Comparison of ENCODE assay signal across 10 cellular contexts in the genomic region with DNA sequence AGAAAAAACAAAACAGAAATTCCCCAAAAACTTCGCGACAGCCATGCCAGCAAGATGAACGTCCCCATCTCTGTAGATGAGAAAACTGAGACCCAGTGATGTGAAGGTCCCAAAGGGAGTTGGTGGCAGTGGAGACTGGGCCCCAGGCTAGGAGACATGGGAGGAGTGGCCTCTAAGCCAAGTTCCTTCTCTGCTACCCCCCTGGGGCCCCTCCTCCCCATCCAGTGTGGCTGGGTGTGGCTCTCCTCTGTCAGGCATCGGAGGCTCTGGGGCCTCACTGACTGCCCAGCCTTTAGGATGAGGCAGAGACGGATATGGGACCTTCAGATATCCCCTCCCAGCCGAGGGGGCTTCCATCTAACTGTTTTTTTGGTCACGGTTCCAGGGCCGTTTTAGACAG. TPM values are rescaled to one million over a fixed set of nuclear protein-coding genes. Genes with fewer than 3 reads are reported as not detected.
DNase-seq lines count a peak whose midpoint lies in the region; TF ChIP-seq lines count a peak whose summit lies in the region.
"Had no signal": no experiment of that assay in that cellular context is flagged by ENCODE, and none has a peak within 500 bp of the region (broad histone marks: within the 10 kb centered on the region; RNA-seq: fewer than 3 reads in every experiment).

No MANE protein-coding gene starts in this region.

- peak overlapping the region; percentile 75 for H3K27ac Mint-ChIP-seq in activated CD4-positive, alpha-beta T cell treated with anti-CD3 and anti-CD28 coated beads, Interleukin-2, amount 10 ng/mL, durations not matched to agents 24 days and 14 days

- peak overlapping the region; percentile 52 for H3K4me3 ChIP-seq in OCI-LY7 (ENCODE audit: low read depth, low read length, poor library complexity, severe bottlenecking)
- H3K4me3 ChIP-seq in stomach = no peak overlapping the region

- peak overlapping the region; percentile 59 for H3K4me3 Mint-ChIP-seq in activated CD4-positive, alpha-beta T cell treated with anti-CD3 and anti-CD28 coated beads, Interleukin-2, amount 10 ng/mL, durations not matched to agents 24 days and 14 days

- H3K27ac ChIP-seq in OCI-LY7 (ENCODE audit: low read depth, low read length, poor library complexity, severe bottlenecking) (peak overlapping the region; percentile 79), stomach (peak overlapping the region in 3 of 5 donors; percentile 5 to 83 (median 76))

- no peak for TF ChIP-seq POLR2A in stomach (IDR thresholded peaks at IDR 0.05)

- H3K27me3 Mint-ChIP-seq in activated CD4-positive, alpha-beta T cell treated with anti-CD3 and anti-CD28 coated beads, Interleukin-2, amount 10 ng/mL, durations not matched to agents 24 days and 14 days = no peaks in the 10 kb centered on the region

- no peaks in the 10 kb centered on the region; the same call in 1 of the 2 replicates for H4K20me1 ChIP-seq in OCI-LY7 (ENCODE audit: insufficient read depth, low read length)

- H3K9me2 ChIP-seq in OCI-LY7 (ENCODE audit: insufficient read depth, low read length) = no peaks in the 10 kb centered on the region

- no peaks in the 10 kb centered on the region for H3K27me3 ChIP-seq in stomach

- CTCF ChIA-PET in OCI-LY7 (lab: Charles Lee; ENCODE audit: unreplicated experiment) = interaction anchor here (0.8 kb wide), 1 partner anchor 35 kb away, joined by 4 read pairs; no protein-coding TSS in a partner anchor

- H3K79me2 ChIP-seq in OCI-LY7 (ENCODE audit: insufficient read depth, low read depth, low read length) = peaks cover 52% of the 10 kb centered on the region

- no peak for DNase-seq in activated CD4-positive, alpha-beta T cell treated with anti-CD3 and anti-CD28 coated beads, Interleukin-2, amount 10 ng/mL, durations not matched to agents 24 days and 14 days
- DNase-seq in activated CD4-positive, alpha-beta T cell treated with anti-CD3 and anti-CD28 coated beads, Interleukin-2, amount 50 U/mL, for 4 hours = no peak
- peak; percentile 50 for DNase-seq in OCI-LY7 (ENCODE audit: low spot score)
- DNase-seq in germinal center (ENCODE audit: low spot score) = peak; percentile 79
- DNase-seq in stomach = no peak
- DNase-seq in AG20443 (ENCODE audit: low spot score) = no peak
- DNase-seq in NCI-H2171 treated with DMSO at 0.1 percent for 48 hours (lab: John Stamatoyannopoulos, UW) = no peak
- no peak for DNase-seq in mucosa of gallbladder (ENCODE audit: low spot score)
- DNase-seq: activated T-cell treated with anti-CD3 and anti-CD28 coated beads for 4 hours, NCI-H187 had no signal

- no peak for TF ChIP-seq EP300 in stomach (IDR thresholded peaks at IDR 0.05)

- 74 to 91% (median 84%) methylated on average over 8 of the region's 8 CpGs for WGBS in stomach, 5 donors

- POLR2A ChIA-PET in OCI-LY7 (lab: Charles Lee) = no interaction called here

- BruUV-seq in OCI-LY7 (replicated peaks; lab: Mats Ljungman, UMichigan) = no TSS peak

- intact Hi-C loops in activated CD4-positive, alpha-beta T cell treated with anti-CD3 and anti-CD28 coated beads, Interleukin-2, amount 10 ng/mL, durations not matched to agents 24 days and 14 days (cut with micrococcal nuclease) = no loop called here
- intact Hi-C loops in OCI-LY7 (cut with micrococcal nuclease; ENCODE audit: unreplicated experiment) = loop anchor here (2.0 kb wide), 1 partner anchor 231 kb away; no protein-coding TSS in a partner anchor
- intact Hi-C loops in stomach (cut with DNase I; ENCODE audit: low total_unique reads) = no loop called here

- H2AFZ ChIP-seq in OCI-LY7 (ENCODE audit: low read length) = no peak overlapping the region

- H3K4me2 ChIP-seq in OCI-LY7 (ENCODE audit: low read length) = peak overlapping the region; percentile 87

- H3K4me1 Mint-ChIP-seq in activated CD4-positive, alpha-beta T cell treated with anti-CD3 and anti-CD28 coated beads, Interleukin-2, amount 10 ng/mL, durations not matched to agents 24 days and 14 days = peaks cover 56% of the 10 kb centered on the region

- H3K9me3 Mint-ChIP-seq in activated CD4-positive, alpha-beta T cell treated with anti-CD3 and anti-CD28 coated beads, Interleukin-2, amount 10 ng/mL, durations not matched to agents 24 days and 14 days = no peaks in the 10 kb centered on the region

- TF ChIP-seq CTCF in OCI-LY7 (conservative IDR thresholded peaks at IDR 0.05; ENCODE audit: low read length) = no peak
- TF ChIP-seq CTCF in stomach (IDR thresholded peaks at IDR 0.05) = no peak

- H3K36me3 Mint-ChIP-seq in activated CD4-positive, alpha-beta T cell treated with anti-CD3 and anti-CD28 coated beads, Interleukin-2, amount 10 ng/mL, durations not matched to agents 24 days and 14 days (ENCODE audit: low read depth) = peaks cover 7% of the 10 kb centered on the region

- H3K36me3 ChIP-seq in OCI-LY7 (ENCODE audit: insufficient read depth, low read length) = peaks cover 19% of the 10 kb centered on the region; the same call in 1 of the 2 replicates
- no peaks in the 10 kb centered on the region for H3K36me3 ChIP-seq in stomach

- H3K9me3 ChIP-seq in OCI-LY7 (ENCODE audit: low read length) (no peaks in the 10 kb centered on the region), stomach (no peaks in the 10 kb centered on the region)

- peaks cover 90% of the 10 kb centered on the region for H3K4me1 ChIP-seq in OCI-LY7 (ENCODE audit: insufficient read depth, low read length, poor library complexity, severe bottlenecking)
- H3K4me1 ChIP-seq in stomach = peaks cover 7 to 82% (median 34%) of the 10 kb centered on the region in 4 donors

RNA-seq across cellular contexts. Expression of a gene that starts 9.8 kb away (rescaled TPM):
- total RNA-seq in activated CD4-positive, alpha-beta T cell treated with anti-CD3 and anti-CD28 coated beads, Interleukin-2, amount 10 ng/mL, durations not matched to agents 24 days and 14 days = 35.0 and 38.5 TPM in 2 replicates
- 16.6 and 21.5 TPM in 2 replicates for total RNA-seq in OCI-LY7 (2014; rRNA removed; shearing (Covaris generic))
- total RNA-seq in OCI-LY7 (2022) = 24.7 and 30.8 TPM in 2 replicates
- total RNA-seq in stomach = 10 to 100 TPM in 1 of 5 donors, 1 to 10 TPM in 2, not detected in 2; 2.2 to 18.7 (median 2.9) TPM
- 1 to 10 TPM; 1.2 to 1.6 (median 1.2) TPM for polyA plus RNA-seq in stomach
- total RNA-seq in mucosa of gallbladder = 5.9 TPM

Comparison
In these comparisons a context has a peak if more than half of its experiments do, and no peak if none do; other contexts are left out.
1. DNase-seq: peak in OCI-LY7 (single experiment) and germinal center (single experiment); none in activated CD4-positive, alpha-beta T cell treated with anti-CD3 and anti-CD28 coated beads, Interleukin-2, amount 10 ng/mL, durations not matched to agents 24 days and 14 days (single experiment), activated CD4-positive, alpha-beta T cell treated with anti-CD3 and anti-CD28 coated beads, Interleukin-2, amount 50 U/mL, for 4 hours (0 of 2), stomach (single experiment), AG20443 (single experiment), NCI-H2171 treated with DMSO at 0.1 percent for 48 hours (single experiment) and mucosa of gallbladder (single experiment).